17 cellular contexts compared by ENCODE assay signal in genomic region chr1:11044849-11045427, GRCh38. TPM values are rescaled to one million over a fixed set of nuclear protein-coding genes. Genes with fewer than 3 reads are reported as not detected.
DNase-seq lines count a peak whose midpoint lies in the region; ATAC-seq and TF ChIP-seq lines count a peak whose summit lies in the region.
"Had no signal": no experiment of that assay in that cellular context is flagged by ENCODE, and none has a peak within 500 bp of the region (broad histone marks: within the 10 kb centered on the region; RNA-seq: fewer than 3 reads in every experiment).

No MANE protein-coding gene starts in this region.

- peak overlapping the region; percentile 43 to 96 (median 95) for H3K27ac ChIP-seq in right lobe of liver
- H3K27ac ChIP-seq in ovary = no peak overlapping the region
- H3K27ac ChIP-seq: PC-9 had no signal

- H3K36me3 ChIP-seq in right lobe of liver (peaks cover 0 to 17% (median 8%) of the 10 kb centered on the region in 4 donors), ovary (no peaks in the 10 kb centered on the region)
- H3K36me3 ChIP-seq: MG63 had no signal

- H3K36me3 Mint-ChIP-seq in activated B cell treated with CpG ODN at 0.5 μM for 24 hours (ENCODE audit: low read depth) = no peaks in the 10 kb centered on the region
- H3K36me3 Mint-ChIP-seq in stimulated activated effector memory CD8-positive, alpha-beta T cell treated with anti-CD3 and anti-CD28 coated beads, Interleukin-12 subunit alpha, Interleukin-12 subunit beta, amount 100 ng/mL, for 72 hours = no peaks in the 10 kb centered on the region
- H3K36me3 Mint-ChIP-seq: CD14-positive monocyte had no signal

- TF ChIP-seq CTCF in activated B cell treated with CpG ODN at 0.5 μM for 24 hours (IDR thresholded peaks at IDR 0.05) = no peak
- TF ChIP-seq CTCF in right lobe of liver (IDR thresholded peaks at IDR 0.05) = no peak
- no peak for TF ChIP-seq CTCF in ovary (IDR thresholded peaks at IDR 0.05)

- H3K27ac Mint-ChIP-seq in activated B cell treated with CpG ODN at 0.5 μM for 24 hours = no peak overlapping the region
- peak overlapping the region; percentile 44 for H3K27ac Mint-ChIP-seq in stimulated activated effector memory CD8-positive, alpha-beta T cell treated with anti-CD3 and anti-CD28 coated beads, Interleukin-12 subunit alpha, Interleukin-12 subunit beta, amount 100 ng/mL, for 72 hours
- H3K27ac Mint-ChIP-seq: CD14-positive monocyte had no signal

- no peak for TF ChIP-seq EP300 in ovary (IDR thresholded peaks at IDR 0.05)

- no peaks in the 10 kb centered on the region for H3K9me3 Mint-ChIP-seq in activated B cell treated with CpG ODN at 0.5 μM for 24 hours
- H3K9me3 Mint-ChIP-seq in stimulated activated effector memory CD8-positive, alpha-beta T cell treated with anti-CD3 and anti-CD28 coated beads, Interleukin-12 subunit alpha, Interleukin-12 subunit beta, amount 100 ng/mL, for 72 hours = no peaks in the 10 kb centered on the region

- H3K4me1 ChIP-seq in right lobe of liver (peaks cover 0 to 11% (median 0%) of the 10 kb centered on the region in 4 donors), ovary (ENCODE audit: insufficient read depth) (no peaks in the 10 kb centered on the region)

- H3K27me3 ChIP-seq in right lobe of liver (no peaks in the 10 kb centered on the region), ovary (no peaks in the 10 kb centered on the region)
- H3K27me3 ChIP-seq: MG63 had no signal

- CTCF ChIA-PET in activated B cell treated with CpG ODN at 0.5 μM for 24 hours (lab: Charles Lee) = interaction anchor here (1.1 to 2.4 kb wide), 2 partner anchors 7 to 9 kb away, joined by 3 to 9 read pairs; no protein-coding TSS in a partner anchor

- ATAC-seq in activated B cell treated with CpG ODN at 0.5 μM for 24 hours (ENCODE audit: low read depth) (no peak), right lobe of liver (no peak), HG02970 (IDR thresholded peaks at IDR 0.05; ENCODE audit: low FRiP score, unreplicated experiment) (no peak)
- no peak for ATAC-seq in stimulated activated effector memory CD8-positive, alpha-beta T cell treated with anti-CD3 and anti-CD28 coated beads, Interleukin-12 subunit alpha, Interleukin-12 subunit beta, amount 100 ng/mL, for 72 hours

- no peaks in the 10 kb centered on the region for H3K9me3 ChIP-seq in right lobe of liver
- no peaks in the 10 kb centered on the region for H3K9me3 ChIP-seq in ovary
- H3K9me3 ChIP-seq: MG63 had no signal

- POLR2A ChIA-PET in activated B cell treated with CpG ODN at 0.5 μM for 24 hours (lab: Charles Lee) = no interaction called here

- H3K4me3 Mint-ChIP-seq in activated B cell treated with CpG ODN at 0.5 μM for 24 hours = no peak overlapping the region
- H3K4me3 Mint-ChIP-seq in stimulated activated effector memory CD8-positive, alpha-beta T cell treated with anti-CD3 and anti-CD28 coated beads, Interleukin-12 subunit alpha, Interleukin-12 subunit beta, amount 100 ng/mL, for 72 hours = no peak overlapping the region
- H3K4me3 Mint-ChIP-seq: CD14-positive monocyte had no signal

- peak overlapping the region in 2 of 3 donors; percentile 86 to 88 for H3K4me3 ChIP-seq in right lobe of liver
- H3K4me3 ChIP-seq in ovary = no peak overlapping the region
- H3K4me3 ChIP-seq: MG63, PC-9 had no signal

- no peak for TF ChIP-seq POLR2A in right lobe of liver (IDR thresholded peaks at IDR 0.05)
- no peak for TF ChIP-seq POLR2A in ovary (IDR thresholded peaks at IDR 0.05)

- H3K27me3 Mint-ChIP-seq in activated B cell treated with CpG ODN at 0.5 μM for 24 hours = no peaks in the 10 kb centered on the region

- WGBS in right lobe of liver (ENCODE audit: insufficient coverage, low coverage, low lambda C conversion rate, missing lambda C conversion rate) = no CpG with 5 or more reads among the region's 16 CpGs
- WGBS in ovary, 3 donors = 77 to 83% (median 82%) methylated on average over 16 of the region's 16 CpGs

- peak; percentile 34 for DNase-seq in activated effector memory CD4-positive, alpha-beta T cell treated with anti-CD3 and anti-CD28 coated beads, Interleukin-2, amount 50 U/mL, for 16 hours
- DNase-seq in activated effector memory CD4-positive, alpha-beta T cell treated with Interleukin-2 at 50 U/mL for 16 hours = no peak
- DNase-seq in activated B cell treated with CpG ODN at 0.5 μM for 24 hours (peak; percentile 12), right lobe of liver (peak in 1 of 3 donors; percentile 41), ovary (no peak), T-helper 9 cell (no peak)
- DNase-seq in stimulated activated effector memory CD8-positive, alpha-beta T cell treated with anti-CD3 and anti-CD28 coated beads, Interleukin-12 subunit alpha, Interleukin-12 subunit beta, amount 100 ng/mL, for 72 hours (ENCODE audit: low spot score in 2 of 2) = no peak
- DNase-seq: COR-L47, KG1, MG63, NCI-H1092 treated with DMSO at 0.1 percent for 48 hours, NCI-H1694, NCI-H446, PC-9, Right ventricle myocardium superior had no signal

- intact Hi-C loops in activated B cell treated with CpG ODN at 0.5 μM for 24 hours (cut with micrococcal nuclease) = no loop called here
- intact Hi-C loops in right lobe of liver (cut with DNase I) = no loop called here
- intact Hi-C loops in ovary (cut with DNase I) = loop anchor here in 1 of 4 donors (5.0 kb wide), 1 partner anchor 602 kb away; no protein-coding TSS in a partner anchor

- no peaks in the 10 kb centered on the region for H3K4me1 Mint-ChIP-seq in activated B cell treated with CpG ODN at 0.5 μM for 24 hours
- no peaks in the 10 kb centered on the region for H3K4me1 Mint-ChIP-seq in stimulated activated effector memory CD8-positive, alpha-beta T cell treated with anti-CD3 and anti-CD28 coated beads, Interleukin-12 subunit alpha, Interleukin-12 subunit beta, amount 100 ng/mL, for 72 hours
- H3K4me1 Mint-ChIP-seq: CD14-positive monocyte had no signal

RNA-seq across cellular contexts. Expression of gene MASP2, which starts 2.1 kb away (rescaled TPM):
- total RNA-seq in activated B cell treated with CpG ODN at 0.5 μM for 24 hours = not detected in 2 replicates
- total RNA-seq in right lobe of liver = 100 to 1,000 TPM; 144 to 222 (median 185) TPM
- total RNA-seq in ovary = under 1 TPM in 1 of 7 donors, not detected in 6; 0.10 TPM
- polyA plus RNA-seq in ovary = under 1 TPM in 1 of 2 donors, not detected in 1; 0.08 TPM
- total RNA-seq: PC-9, Right ventricle myocardium superior had no signal
- polyA plus RNA-seq: CD14-positive monocyte had no signal

RNA-seq across cellular contexts. Expression of gene SRM, which starts 14.9 kb away (rescaled TPM):
- total RNA-seq in activated B cell treated with CpG ODN at 0.5 μM for 24 hours (106 and 119 TPM in 2 replicates), right lobe of liver (10 to 100 TPM; 24.3 to 72.8 (median 31.6) TPM), ovary (100 to 1,000 TPM in 1 of 7 donors, 10 to 100 TPM in 6; 31.7 to 111 (median 72.5) TPM)
- polyA plus RNA-seq in ovary = 10 to 100 TPM; 52.5 to 55.1 TPM

RNA-seq across cellular contexts. Expression of gene TARDBP, which starts 32.5 kb away (rescaled TPM):
- total RNA-seq in activated B cell treated with CpG ODN at 0.5 μM for 24 hours = 170 and 193 TPM in 2 replicates
- 10 to 100 TPM; 57.2 to 84.4 (median 73.8) TPM for total RNA-seq in right lobe of liver
- 100 to 1,000 TPM; 106 to 169 (median 143) TPM for total RNA-seq in ovary
- polyA plus RNA-seq in ovary = 100 to 1,000 TPM; 113 to 175 TPM

RNA-seq across cellular contexts. Expression of gene EXOSC10, which starts 54.7 kb away (rescaled TPM):
- total RNA-seq in activated B cell treated with CpG ODN at 0.5 μM for 24 hours (89.3 and 108 TPM in 2 replicates), right lobe of liver (10 to 100 TPM; 13.4 to 32.4 (median 20.7) TPM), ovary (10 to 100 TPM; 36.1 to 56.6 (median 48.6) TPM)
- 10 to 100 TPM; 42.4 to 60.5 TPM for polyA plus RNA-seq in ovary

Comparison
In these comparisons a context has a peak if more than half of its experiments do, and no peak if none do; other contexts are left out.
1. DNase-seq: peak in activated effector memory CD4-positive, alpha-beta T cell treated with anti-CD3 and anti-CD28 coated beads, Interleukin-2, amount 50 U/mL, for 16 hours (single experiment) and activated B cell treated with CpG ODN at 0.5 μM for 24 hours (single experiment); none in activated effector memory CD4-positive, alpha-beta T cell treated with Interleukin-2 at 50 U/mL for 16 hours (single experiment), stimulated activated effector memory CD8-positive, alpha-beta T cell treated with anti-CD3 and anti-CD28 coated beads, Interleukin-12 subunit alpha, Interleukin-12 subunit beta, amount 100 ng/mL, for 72 hours (0 of 2), ovary (0 of 5) and T-helper 9 cell (single experiment).
2. H3K27ac ChIP-seq: peak in right lobe of liver (3 of 3); none in ovary (0 of 2).
3. RNA of gene MASP2, which starts 2.1 kb away (total RNA-seq): 144 to 222 TPM in right lobe of liver; not detected in activated B cell treated with CpG ODN at 0.5 μM for 24 hours and 0.10 TPM in ovary; every median in the first group is over 100 times any median in the second.